8 cellular contexts compared by ENCODE assay signal in genomic region chr2:44955593-44956449, GRCh38. TPM values are rescaled to one million over a fixed set of nuclear protein-coding genes. Genes with fewer than 3 reads are reported as not detected.
A peak's percentile ranks its signal among the peaks of the same experiment; 100 is the strongest.
DNase-seq lines count a peak whose midpoint lies in the region; ATAC-seq and TF ChIP-seq lines count a peak whose summit lies in the region.

No MANE protein-coding gene starts in this region.

- H3K4me3 Mint-ChIP-seq in naive B cell: peak overlapping the region; percentile 19 to 91 (median 84)

- H3K4me1 Mint-ChIP-seq in naive B cell: peaks cover 21 to 40% (median 37%) of the 10 kb centered on the region in 3 donors

- H3K27ac Mint-ChIP-seq in naive B cell: no peak overlapping the region

- peaks cover 0 to 2% (median 0%) of the 10 kb centered on the region in 7 donors for H3K9me3 Mint-ChIP-seq in naive B cell

- no peaks in the 10 kb centered on the region for H3K79me2 ChIP-seq in OCI-LY1 (ENCODE audit: insufficient read depth, low read length)

- H3F3A ChIP-seq in OCI-LY1 (ENCODE audit: insufficient read depth, low read length): no peaks in the 10 kb centered on the region

- H3K36me3 ChIP-seq in OCI-LY1 (ENCODE audit: insufficient read depth, low read length): no peaks in the 10 kb centered on the region

- H3K4me3 ChIP-seq in OCI-LY1 (ENCODE audit: low read depth, low read length, poor library complexity, severe bottlenecking): no peak overlapping the region

- peaks cover 4% of the 10 kb centered on the region for H3K4me1 ChIP-seq in OCI-LY1 (ENCODE audit: insufficient read depth, low read length, severe bottlenecking)

- peak overlapping the region; percentile 23; the same call in 1 of the 2 replicates for H3K9ac ChIP-seq in OCI-LY1 (ENCODE audit: low read length)

- peak; percentile 78 to 82 for ATAC-seq in naive B cell (ENCODE audit: low read depth in 2 of 2)

- peaks cover 74 to 92% (median 84%) of the 10 kb centered on the region in 3 donors for H3K27me3 Mint-ChIP-seq in naive B cell

- no peaks in the 10 kb centered on the region for H4K20me1 ChIP-seq in OCI-LY1 (ENCODE audit: insufficient read depth, low read length)

- peak; percentile 95 for DNase-seq in 8988T
- DNase-seq in GM13976 (ENCODE audit: low spot score): peak; percentile 89
- peak; percentile 64 for DNase-seq in HPDE6-E6E7 (ENCODE audit: extremely low spot score)
- peak; percentile 75 for DNase-seq in activated T-cell treated with anti-CD3 and anti-CD28 coated beads for 1 hour (ENCODE audit: low read depth)
- DNase-seq in epithelial cell of prostate (ENCODE audit: low read depth, low spot score): peak; percentile 6
- DNase-seq in naive B cell: peak; percentile 75
- DNase-seq in stimulated activated CD8-positive, alpha-beta memory T cell treated with anti-CD3 and anti-CD28 coated beads, Interleukin-7, amount 100 ng/mL, for 4 hours (ENCODE audit: low read depth in 2 of 2): peak; percentile 33 to 58

- in situ Hi-C loops in GM13976 (cut with MboI; ENCODE audit: low sequenced_read_pairs, unreplicated experiment): loop anchor here (10.0 to 25.0 kb wide), 2 partner anchors 481 to 919 kb away; no protein-coding TSS in a partner anchor

- H3K4me2 ChIP-seq in OCI-LY1 (ENCODE audit: low read length): peak overlapping the region; percentile 54

- H3K9me3 ChIP-seq in OCI-LY1 (ENCODE audit: low read length): no peaks in the 10 kb centered on the region

- H3K27ac ChIP-seq in OCI-LY1 (ENCODE audit: low read depth, low read length, poor library complexity, severe bottlenecking) (no peak overlapping the region), epithelial cell of prostate (no peak overlapping the region)

- H3K27me3 ChIP-seq in OCI-LY1 (ENCODE audit: insufficient read depth, low read length): no peaks in the 10 kb centered on the region

- TF ChIP-seq CTCF in GM13976 (IDR thresholded peaks at IDR 0.05; ENCODE audit: borderline replicate concordance, control extremely low read depth, extremely low read depth, insufficient read depth, missing control alignments) (peak; percentile 99), OCI-LY1 (IDR thresholded peaks at IDR 0.05; ENCODE audit: low read length) (peak; percentile 87)

- no peaks in the 10 kb centered on the region for H3K9me2 ChIP-seq in OCI-LY1 (ENCODE audit: low read depth, low read length)

- peaks cover 0 to 4% of the 10 kb centered on the region in 2 donors for H3K36me3 Mint-ChIP-seq in naive B cell

- no peak overlapping the region for H2AFZ ChIP-seq in OCI-LY1 (ENCODE audit: low read length)

RNA-seq across cellular contexts. Expression of gene SIX3, which starts 14.3 kb away (rescaled TPM):
- polyA plus RNA-seq in naive B cell (ENCODE audit: low read depth in 6 of 6): not detected

RNA-seq across cellular contexts. Expression of gene SIX2, which starts 53.4 kb away (rescaled TPM):
- polyA plus RNA-seq in naive B cell (ENCODE audit: low read depth in 6 of 6): not detected

Comparison
In these comparisons a context has a peak if more than half of its experiments do, and no peak if none do; other contexts are left out.
1. DNase-seq: peak in every context shown above with its lines; median percentile 95 in 8988T; 89 in GM13976; 75 in activated T-cell treated with anti-CD3 and anti-CD28 coated beads for 1 hour; 75 in naive B cell; 64 in HPDE6-E6E7; 46 in stimulated activated CD8-positive, alpha-beta memory T cell treated with anti-CD3 and anti-CD28 coated beads, Interleukin-7, amount 100 ng/mL, for 4 hours; 6 in epithelial cell of prostate.